25 cellular contexts compared by ENCODE assay signal in genomic region chr14:64493455-64493854, GRCh38. TPM values are rescaled to one million over a fixed set of nuclear protein-coding genes. Genes with fewer than 3 reads are reported as not detected.
A peak's percentile ranks its signal among the peaks of the same experiment; 100 is the strongest.
DNase-seq lines count a peak whose midpoint lies in the region; ATAC-seq, FAIRE-seq and TF ChIP-seq lines count a peak whose summit lies in the region.
"Had no signal": no experiment of that assay in that cellular context is flagged by ENCODE, and none has a peak within 500 bp of the region (broad histone marks: within the 10 kb centered on the region; RNA-seq: fewer than 3 reads in every experiment).

No MANE protein-coding gene starts in this region.

- H3K4me1 ChIP-seq in mammary epithelial cell (ENCODE audit: insufficient read depth, low read length), result no peaks in the 10 kb centered on the region
- H3K4me1 ChIP-seq: body of pancreas had no signal

- in situ Hi-C loops in mammary epithelial cell (cut with MboI; ENCODE audit: low sequenced_read_pairs in 2 of 2), result no loop called here

- no peak overlapping the region for H3K27ac ChIP-seq in mammary epithelial cell (ENCODE audit: insufficient read depth, low read depth, low read length)
- H3K27ac ChIP-seq: BLaER1, body of pancreas, RWPE1, skin epidermis had no signal

- CTCF ChIA-PET in MCF 10A (lab: Yijun Ruan, JAX) (interaction anchor here (1.0 to 1.1 kb wide), 2 partner anchors 10 to 181 kb away, joined by 3 read pairs; no protein-coding TSS in a partner anchor), mammary epithelial cell (lab: Charles Lee; ENCODE audit: low non-redundant PET) (no interaction called here)
- CTCF ChIA-PET in activated CD4-positive, alpha-beta memory T cell treated with anti-CD3 and anti-CD28 coated beads for 36 hours (lab: Charles Lee), result interaction anchor here (1.0 to 1.6 kb wide), 3 partner anchors 10 to 64 kb away, joined by 3 read pairs; no protein-coding TSS in a partner anchor

- BruUV-seq in MCF 10A (replicated peaks; lab: Mats Ljungman, UMichigan) (no TSS peak), mammary epithelial cell (replicated peaks; lab: Mats Ljungman, UMichigan) (no TSS peak)

- DNase-seq in MCF 10A (ENCODE audit: unreplicated experiment) (no peak), mammary epithelial cell (no peak), HTR-8/SVneo (ENCODE audit: insufficient read length, low spot score) (no peak)
- DNase-seq in effector memory CD8-positive, alpha-beta T cell, result no peak
- no peak for DNase-seq in stimulated activated naive B cell treated with anti-CD40 and anti-IgM and Interleukin-4, amounts not matched to agents 10 μg/mL and 1 μg/mL and 100 μg/mL, for 72 hours
- DNase-seq in activated CD4-positive, alpha-beta memory T cell treated with anti-CD3 and anti-CD28 coated beads for 36 hours, result no peak
- DNase-seq: activated CD4-positive, alpha-beta T cell treated with anti-CD3 and anti-CD28 coated beads for 48 hours; activated CD8-positive, alpha-beta memory T cell treated with anti-CD3 and anti-CD28 coated beads, Interleukin-2, amount 50 U/mL, for 4 hours; activated effector memory CD4-positive, alpha-beta T cell treated with anti-CD3 and anti-CD28 coated beads, Interleukin-2, amount 50 U/mL, for 16 hours; adrenal gland; body of pancreas; KG1; MM.1S; naive B cell; NCI-H510A; T-helper 2 cell had no signal

- H3K27me3 ChIP-seq in mammary epithelial cell (ENCODE audit: insufficient read depth, low read length), result no peaks in the 10 kb centered on the region
- H3K27me3 ChIP-seq: adrenal gland, BLaER1, body of pancreas had no signal

- TF ChIP-seq CTCF in MCF 10A (IDR thresholded peaks at IDR 0.05; ENCODE audit: unreplicated experiment) (no peak), mammary epithelial cell (conservative IDR thresholded peaks at IDR 0.05 in 1 of 2, IDR thresholded peaks at IDR 0.05 in 1 of 2; ENCODE audit: extremely low read depth in 1 of 2, insufficient read depth in 1 of 2, low read depth in 1 of 2, low read length in 2 of 2) (no peak)

- FAIRE-seq in HTR-8/SVneo (lab: Jason Lieb, UNC), result peak; percentile 97
- FAIRE-seq: D721Med had no signal

- no peak for ATAC-seq in effector memory CD8-positive, alpha-beta T cell (replicated peaks)
- ATAC-seq in stimulated activated naive B cell treated with anti-CD40 and anti-IgM and Interleukin-4, amounts not matched to agents 10 μg/mL and 1 μg/mL and 100 μg/mL, for 72 hours (replicated peaks), result no peak
- ATAC-seq in GM18867 (IDR thresholded peaks at IDR 0.05; ENCODE audit: unreplicated experiment), result no peak
- ATAC-seq: body of pancreas, left lobe of liver had no signal

- H3K27me3 Mint-ChIP-seq in MCF 10A (ENCODE audit: insufficient read depth, unreplicated experiment), result no peaks in the 10 kb centered on the region
- no peaks in the 10 kb centered on the region for H3K27me3 Mint-ChIP-seq in effector memory CD8-positive, alpha-beta T cell
- H3K27me3 Mint-ChIP-seq in stimulated activated naive B cell treated with anti-CD40 and anti-IgM and Interleukin-4, amounts not matched to agents 10 μg/mL and 1 μg/mL and 100 μg/mL, for 72 hours, result no peaks in the 10 kb centered on the region
- H3K27me3 Mint-ChIP-seq in activated CD4-positive, alpha-beta memory T cell treated with anti-CD3 and anti-CD28 coated beads for 36 hours, result no peaks in the 10 kb centered on the region
- H3K27me3 Mint-ChIP-seq: naive B cell, type B pancreatic cell had no signal

- H3K4me2 ChIP-seq in mammary epithelial cell (ENCODE audit: insufficient read depth, low read depth, low read length), result no peak overlapping the region
- H3K4me2 ChIP-seq: BLaER1, SK-N-SH had no signal

- H3K79me2 ChIP-seq in mammary epithelial cell (ENCODE audit: insufficient read depth, low read length), result peaks cover 11% of the 10 kb centered on the region

- intact Hi-C loops in MCF 10A (cut with micrococcal nuclease) (no loop called here), mammary epithelial cell (cut with micrococcal nuclease) (no loop called here)
- intact Hi-C loops in activated CD4-positive, alpha-beta memory T cell treated with anti-CD3 and anti-CD28 coated beads for 36 hours (cut with micrococcal nuclease), result no loop called here

- no peak overlapping the region for H3K4me3 ChIP-seq in mammary epithelial cell (replicated peaks in 1 of 3; ENCODE audit: insufficient read depth in 1 of 3, low read depth in 2 of 3, low read length in 3 of 3)
- H3K4me3 ChIP-seq: adrenal gland, BLaER1, body of pancreas, skin epidermis had no signal

- no peaks in the 10 kb centered on the region for H3K9me3 Mint-ChIP-seq in MCF 10A (ENCODE audit: unreplicated experiment)
- no peaks in the 10 kb centered on the region for H3K9me3 Mint-ChIP-seq in effector memory CD8-positive, alpha-beta T cell
- no peaks in the 10 kb centered on the region for H3K9me3 Mint-ChIP-seq in stimulated activated naive B cell treated with anti-CD40 and anti-IgM and Interleukin-4, amounts not matched to agents 10 μg/mL and 1 μg/mL and 100 μg/mL, for 72 hours
- H3K9me3 Mint-ChIP-seq in activated CD4-positive, alpha-beta memory T cell treated with anti-CD3 and anti-CD28 coated beads for 36 hours, result no peaks in the 10 kb centered on the region
- H3K9me3 Mint-ChIP-seq: naive B cell, type B pancreatic cell had no signal

- no peak overlapping the region for H3K9ac ChIP-seq in mammary epithelial cell (ENCODE audit: insufficient read depth, low read length)
- H3K9ac ChIP-seq: BLaER1, SK-N-SH had no signal

- H3K4me1 Mint-ChIP-seq in MCF 10A (ENCODE audit: insufficient read depth, unreplicated experiment), result no peaks in the 10 kb centered on the region
- H3K4me1 Mint-ChIP-seq in effector memory CD8-positive, alpha-beta T cell (ENCODE audit: low read depth in 2 of 2), result peaks cover 20 to 61% of the 10 kb centered on the region in 2 donors
- H3K4me1 Mint-ChIP-seq in stimulated activated naive B cell treated with anti-CD40 and anti-IgM and Interleukin-4, amounts not matched to agents 10 μg/mL and 1 μg/mL and 100 μg/mL, for 72 hours, result peaks cover 15 to 27% of the 10 kb centered on the region in 2 donors
- H3K4me1 Mint-ChIP-seq in activated CD4-positive, alpha-beta memory T cell treated with anti-CD3 and anti-CD28 coated beads for 36 hours (ENCODE audit: low read depth), result peaks cover 55% of the 10 kb centered on the region

- dilution Hi-C loops in mammary epithelial cell (cut with HindIII; ENCODE audit: low sequenced_read_pairs), result no loop called here

- H3K4me3 Mint-ChIP-seq in MCF 10A (ENCODE audit: unreplicated experiment), result no peak overlapping the region
- peak overlapping the region in 1 of 2 donors; percentile 5 for H3K4me3 Mint-ChIP-seq in effector memory CD8-positive, alpha-beta T cell
- no peak overlapping the region for H3K4me3 Mint-ChIP-seq in stimulated activated naive B cell treated with anti-CD40 and anti-IgM and Interleukin-4, amounts not matched to agents 10 μg/mL and 1 μg/mL and 100 μg/mL, for 72 hours
- H3K4me3 Mint-ChIP-seq in activated CD4-positive, alpha-beta memory T cell treated with anti-CD3 and anti-CD28 coated beads for 36 hours, result no peak overlapping the region
- H3K4me3 Mint-ChIP-seq: naive B cell, type B pancreatic cell had no signal

- POLR2A ChIA-PET in MCF 10A (lab: Yijun Ruan, JAX), result interaction anchor here (0.7 to 2.0 kb wide), 3 partner anchors 11 to 29 kb away, joined by 3 to 9 read pairs (median 4); partner anchors contain the start of gene ZBTB1
- POLR2A ChIA-PET in activated CD4-positive, alpha-beta memory T cell treated with anti-CD3 and anti-CD28 coated beads for 36 hours (lab: Charles Lee), result interaction anchor here (1.3 to 1.8 kb wide), 3 partner anchors 8 to 26 kb away, joined by 3 to 4 read pairs (median 3); no protein-coding TSS in a partner anchor

- no peaks in the 10 kb centered on the region for H3K9me3 ChIP-seq in mammary epithelial cell (replicated peaks; ENCODE audit: insufficient read depth, low read length)
- H3K9me3 ChIP-seq: adrenal gland, BLaER1, body of pancreas, SK-N-SH had no signal

- H4K20me1 ChIP-seq in mammary epithelial cell (ENCODE audit: insufficient read depth, low read length), result no peaks in the 10 kb centered on the region

- H3K36me3 Mint-ChIP-seq in MCF 10A (ENCODE audit: insufficient read depth, unreplicated experiment), result peaks cover 34% of the 10 kb centered on the region
- H3K36me3 Mint-ChIP-seq in effector memory CD8-positive, alpha-beta T cell (ENCODE audit: insufficient read depth), result peaks cover 67% of the 10 kb centered on the region
- H3K36me3 Mint-ChIP-seq in stimulated activated naive B cell treated with anti-CD40 and anti-IgM and Interleukin-4, amounts not matched to agents 10 μg/mL and 1 μg/mL and 100 μg/mL, for 72 hours, result peaks cover 24 to 45% of the 10 kb centered on the region in 2 donors
- H3K36me3 Mint-ChIP-seq in activated CD4-positive, alpha-beta memory T cell treated with anti-CD3 and anti-CD28 coated beads for 36 hours, result peaks cover 18% of the 10 kb centered on the region

- WGBS in mammary epithelial cell (ENCODE audit: low coverage, missing lambda C conversion rate), result 96% methylated on average over 3 of the region's 3 CpGs

- H3K36me3 ChIP-seq in mammary epithelial cell (ENCODE audit: insufficient read depth, low read length), result peaks cover 8% of the 10 kb centered on the region

- H2AFZ ChIP-seq in mammary epithelial cell (ENCODE audit: low read depth, low read length), result no peak overlapping the region

- H3K27ac Mint-ChIP-seq in MCF 10A (ENCODE audit: low read depth, unreplicated experiment), result peak overlapping the region; percentile 10
- peak overlapping the region; percentile 2 to 75 for H3K27ac Mint-ChIP-seq in effector memory CD8-positive, alpha-beta T cell
- H3K27ac Mint-ChIP-seq in stimulated activated naive B cell treated with anti-CD40 and anti-IgM and Interleukin-4, amounts not matched to agents 10 μg/mL and 1 μg/mL and 100 μg/mL, for 72 hours, result peak overlapping the region; percentile 21
- H3K27ac Mint-ChIP-seq in activated CD4-positive, alpha-beta memory T cell treated with anti-CD3 and anti-CD28 coated beads for 36 hours, result no peak overlapping the region
- H3K27ac Mint-ChIP-seq: type B pancreatic cell had no signal

RNA-seq across cellular contexts. Expression of gene ZBTB25, which starts 10.2 kb away (rescaled TPM):
- 11.7 and 15.3 TPM in 2 replicates for total RNA-seq in MCF 10A (2022)
- total RNA-seq in mammary epithelial cell, result 10 to 100 TPM in 1 of 2 donors, 1 to 10 TPM in 1; 9.7 to 10.8 TPM
- polyA plus RNA-seq in mammary epithelial cell, result 5.6 TPM
- 10.5 TPM for polyA minus RNA-seq in mammary epithelial cell
- total RNA-seq in activated CD4-positive, alpha-beta memory T cell treated with anti-CD3 and anti-CD28 coated beads for 36 hours, result 10 to 100 TPM; 24.2 to 27.5 TPM

RNA-seq across cellular contexts. Expression of gene ZBTB1, which starts 11.1 kb away (rescaled TPM):
- total RNA-seq in MCF 10A (2022) (26.5 and 30.9 TPM in 2 replicates), mammary epithelial cell (10 to 100 TPM; 28.8 to 52.2 TPM)
- 15.7 TPM for polyA plus RNA-seq in mammary epithelial cell
- polyA minus RNA-seq in mammary epithelial cell, result 27.9 TPM
- total RNA-seq in activated CD4-positive, alpha-beta memory T cell treated with anti-CD3 and anti-CD28 coated beads for 36 hours, result 10 to 100 TPM; 29.8 to 31.8 TPM

RNA-seq across cellular contexts. Expression of gene AKAP5, which starts 28.2 kb away (rescaled TPM):
- total RNA-seq in MCF 10A (2022) (0.14 and 0.22 TPM in 2 replicates), mammary epithelial cell (under 1 TPM; 0.28 to 0.67 TPM)
- polyA plus RNA-seq in mammary epithelial cell, result 0.03 TPM
- polyA minus RNA-seq in mammary epithelial cell, result 0.57 TPM
- 1 to 10 TPM in 1 of 2 experiments, under 1 TPM in 1; 0.74 to 1.1 TPM for total RNA-seq in activated CD4-positive, alpha-beta memory T cell treated with anti-CD3 and anti-CD28 coated beads for 36 hours

RNA-seq across cellular contexts. Expression of gene HSPA2, which starts 47.1 kb away (rescaled TPM):
- 0.51 and 0.56 TPM in 2 replicates for total RNA-seq in MCF 10A (2022)
- total RNA-seq in mammary epithelial cell, result 1 to 10 TPM; 4.3 to 4.7 TPM
- polyA plus RNA-seq in mammary epithelial cell, result 4.1 TPM
- 2.1 TPM for polyA minus RNA-seq in mammary epithelial cell
- total RNA-seq in activated CD4-positive, alpha-beta memory T cell treated with anti-CD3 and anti-CD28 coated beads for 36 hours, result 1 to 10 TPM; 6.6 to 6.7 TPM

RNA-seq across cellular contexts. Expression of gene PPP1R36, which starts 56.3 kb away (rescaled TPM):
- total RNA-seq in MCF 10A (2022), result 0.47 TPM in 1 of 2 replicates, not detected in the other
- total RNA-seq in mammary epithelial cell, result 1 to 10 TPM in 1 of 2 donors, not detected in 1; 1.7 TPM
- 0.12 TPM for polyA plus RNA-seq in mammary epithelial cell
- not detected for polyA minus RNA-seq in mammary epithelial cell
- under 1 TPM; 0.19 to 0.31 TPM for total RNA-seq in activated CD4-positive, alpha-beta memory T cell treated with anti-CD3 and anti-CD28 coated beads for 36 hours
- total RNA-seq: OCI-LY7 had no signal
